Comparison of ENCODE assay signal across 22 cellular contexts in the genomic region with DNA sequence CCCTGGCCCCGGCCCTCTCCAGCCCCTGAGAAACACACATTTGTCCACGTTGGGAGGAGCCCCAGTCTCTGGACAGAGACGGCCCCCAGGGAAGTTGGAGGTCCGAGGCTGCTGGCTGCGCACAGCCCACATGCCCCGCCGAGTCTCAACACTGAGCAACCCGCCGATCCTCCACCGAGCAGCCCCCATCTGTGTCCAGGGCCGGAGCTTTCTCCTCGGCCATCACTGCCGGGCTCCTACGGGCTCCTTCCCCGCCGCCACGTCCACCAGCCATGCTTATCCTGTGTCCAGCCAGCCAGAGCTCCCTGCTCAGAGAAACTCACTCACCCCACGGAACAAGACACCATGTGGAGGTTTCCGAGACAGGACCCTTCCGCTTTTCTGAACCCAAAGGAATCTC.
DNase-seq lines count a peak whose midpoint lies in the region; ATAC-seq and TF ChIP-seq lines count a peak whose summit lies in the region.
"Had no signal": no experiment of that assay in that cellular context is flagged by ENCODE, and none has a peak within 500 bp of the region (broad histone marks: within the 10 kb centered on the region; RNA-seq: fewer than 3 reads in every experiment).

No MANE protein-coding gene starts in this region.

- no peaks in the 10 kb centered on the region for H4K20me1 ChIP-seq in osteoblast (ENCODE audit: insufficient read depth, low read length)

- H3K27ac ChIP-seq in WERI-Rb-1 = peak overlapping the region; percentile 96
- no peak overlapping the region for H3K27ac ChIP-seq in osteoblast (ENCODE audit: low read depth, low read length)
- H3K27ac ChIP-seq: BLaER1 had no signal

- peaks cover 13% of the 10 kb centered on the region for H3K4me1 ChIP-seq in NT2/D1 (ENCODE audit: insufficient read depth, insufficient read length)
- H3K4me1 ChIP-seq in osteoblast (ENCODE audit: insufficient read depth, low read length) = no peaks in the 10 kb centered on the region
- H3K4me1 ChIP-seq: BE2C had no signal

- H3K27me3 Mint-ChIP-seq in activated naive CD4-positive, alpha-beta T cell treated with anti-CD3 and anti-CD28 coated beads, Interleukin-2, amount 10 ng/mL, durations not matched to agents 7 days and 5 days = peaks cover 21% of the 10 kb centered on the region

- H3K36me3 ChIP-seq in NT2/D1 (ENCODE audit: insufficient read depth, insufficient read length, low read length) (peaks cover 3% of the 10 kb centered on the region), WERI-Rb-1 (peaks cover 33% of the 10 kb centered on the region), osteoblast (ENCODE audit: insufficient read depth, low read length) (no peaks in the 10 kb centered on the region)
- H3K36me3 ChIP-seq: BE2C, BLaER1 had no signal

- no peaks in the 10 kb centered on the region for H3K79me2 ChIP-seq in osteoblast (ENCODE audit: insufficient read depth, low read length)

- no peak for ATAC-seq in GM19395 (IDR thresholded peaks at IDR 0.05; ENCODE audit: unreplicated experiment)
- ATAC-seq: GM12878 had no signal

- H3K9me3 ChIP-seq in NT2/D1 (ENCODE audit: insufficient read depth, low read length) (no peaks in the 10 kb centered on the region), WERI-Rb-1 (ENCODE audit: severe bottlenecking) (no peaks in the 10 kb centered on the region), osteoblast (ENCODE audit: low read depth, low read length) (no peaks in the 10 kb centered on the region)
- H3K9me3 ChIP-seq: BE2C, BLaER1 had no signal

- H2AFZ ChIP-seq in osteoblast (ENCODE audit: low read length) = no peak overlapping the region

- DNase-seq in NT2/D1 (ENCODE audit: low read depth, low spot score) = no peak
- DNase-seq in WERI-Rb-1 = no peak
- DNase-seq in osteoblast (ENCODE audit: insufficient read length, low spot score, missing footprints) = peak; percentile 77
- DNase-seq in activated naive CD4-positive, alpha-beta T cell treated with anti-CD3 and anti-CD28 coated beads, Interleukin-2, amount 10 ng/mL, durations not matched to agents 7 days and 5 days = no peak
- DNase-seq: 8988T; ACHN; BE2C; CD4-positive, alpha-beta memory T cell; CD4-positive, CD25-positive, alpha-beta regulatory T cell; CD8-positive, alpha-beta memory T cell; COR-L47; DMS 273 treated with DMSO at 0.1 percent for 48 hours; DMS153; DMS53; DMS79; DND-41; EL; GDM1 had no signal

- CTCF ChIA-PET in activated naive CD4-positive, alpha-beta T cell treated with anti-CD3 and anti-CD28 coated beads, Interleukin-2, amount 10 ng/mL, durations not matched to agents 7 days and 5 days (lab: Charles Lee) = no interaction called here

- no peaks in the 10 kb centered on the region for H3K4me1 Mint-ChIP-seq in activated naive CD4-positive, alpha-beta T cell treated with anti-CD3 and anti-CD28 coated beads, Interleukin-2, amount 10 ng/mL, durations not matched to agents 7 days and 5 days
- H3K4me1 Mint-ChIP-seq: CD14-positive monocyte; CD4-positive, alpha-beta memory T cell; CD8-positive, alpha-beta memory T cell had no signal

- H3K4me3 Mint-ChIP-seq in activated naive CD4-positive, alpha-beta T cell treated with anti-CD3 and anti-CD28 coated beads, Interleukin-2, amount 10 ng/mL, durations not matched to agents 7 days and 5 days = no peak overlapping the region
- H3K4me3 Mint-ChIP-seq: CD14-positive monocyte; CD4-positive, alpha-beta memory T cell; CD4-positive, CD25-positive, alpha-beta regulatory T cell; CD8-positive, alpha-beta memory T cell had no signal

- TF ChIP-seq CTCF in WERI-Rb-1 (IDR thresholded peaks at IDR 0.05; ENCODE audit: low read depth, low read length) (no peak), osteoblast (IDR thresholded peaks at IDR 0.05; ENCODE audit: extremely low read depth, low read depth, low read length) (no peak)

- H3K9ac ChIP-seq in NT2/D1 (ENCODE audit: insufficient read length, low read depth) = peak overlapping the region; percentile 38
- H3K9ac ChIP-seq: BLaER1 had no signal

- no peak overlapping the region for H3K4me2 ChIP-seq in osteoblast (ENCODE audit: insufficient read depth, low read length)
- H3K4me2 ChIP-seq: BLaER1 had no signal

- H3K9me3 Mint-ChIP-seq in activated naive CD4-positive, alpha-beta T cell treated with anti-CD3 and anti-CD28 coated beads, Interleukin-2, amount 10 ng/mL, durations not matched to agents 7 days and 5 days = no peaks in the 10 kb centered on the region
- H3K9me3 Mint-ChIP-seq: CD4-positive, CD25-positive, alpha-beta regulatory T cell; CD8-positive, alpha-beta memory T cell had no signal

- no peaks in the 10 kb centered on the region for H3K36me3 Mint-ChIP-seq in activated naive CD4-positive, alpha-beta T cell treated with anti-CD3 and anti-CD28 coated beads, Interleukin-2, amount 10 ng/mL, durations not matched to agents 7 days and 5 days
- H3K36me3 Mint-ChIP-seq: CD14-positive monocyte; CD4-positive, alpha-beta memory T cell; CD4-positive, CD25-positive, alpha-beta regulatory T cell; CD8-positive, alpha-beta memory T cell had no signal

- H3K4me3 ChIP-seq in NT2/D1 (ENCODE audit: insufficient read length, low read depth) (no peak overlapping the region), WERI-Rb-1 (ENCODE audit: low read depth, low read length) (no peak overlapping the region), osteoblast (ENCODE audit: insufficient read depth, low read length) (no peak overlapping the region)
- H3K4me3 ChIP-seq: BLaER1, GM12878 had no signal

- peaks cover 3% of the 10 kb centered on the region for H3K27me3 ChIP-seq in NT2/D1 (ENCODE audit: insufficient read depth, insufficient read length)
- no peaks in the 10 kb centered on the region for H3K27me3 ChIP-seq in WERI-Rb-1 (ENCODE audit: insufficient read depth, low read depth, severe bottlenecking)
- peaks cover 6% of the 10 kb centered on the region for H3K27me3 ChIP-seq in osteoblast (ENCODE audit: insufficient read depth, low read length)

- H3K27ac Mint-ChIP-seq in activated naive CD4-positive, alpha-beta T cell treated with anti-CD3 and anti-CD28 coated beads, Interleukin-2, amount 10 ng/mL, durations not matched to agents 7 days and 5 days = no peak overlapping the region
- H3K27ac Mint-ChIP-seq: CD14-positive monocyte; CD4-positive, alpha-beta memory T cell; CD4-positive, CD25-positive, alpha-beta regulatory T cell; CD8-positive, alpha-beta memory T cell had no signal
